ENCODE assay signal across 1 cellular context in the genomic region with DNA sequence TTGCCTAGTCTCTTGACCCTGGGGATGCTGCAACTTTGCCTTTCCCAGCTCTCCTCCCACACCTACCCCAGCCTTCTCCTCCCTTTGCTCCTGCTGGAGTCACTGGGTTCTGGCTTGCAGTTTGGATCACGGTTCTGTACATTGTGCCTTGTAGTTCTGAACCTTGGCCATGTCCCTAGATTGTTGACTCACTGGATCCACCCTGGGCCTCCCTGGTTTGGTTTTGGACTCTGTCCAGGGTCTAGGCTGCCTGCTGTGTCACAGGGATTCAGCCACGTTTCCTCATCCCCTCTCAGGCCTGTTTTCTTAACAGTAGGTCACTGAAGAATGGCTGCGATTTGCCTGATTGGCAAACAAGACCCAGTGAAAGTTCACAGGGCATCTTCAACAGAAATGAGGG.
A peak's percentile ranks its signal among the peaks of the same experiment; 100 is the strongest.
TF ChIP-seq lines count a peak whose summit lies in the region.

No MANE protein-coding gene starts in this region.

TF ChIP-seq in K562, 482 proteins besides CTCF, POLR2A, EP300 and RAD21 (continued from another document and continues in another):
- TF ChIP-seq ZNF609 (CRISPR knock-in tag; IDR thresholded peaks at IDR 0.05; ENCODE audit: borderline replicate concordance) (no peak), PYGO2 (tag; IDR thresholded peaks at IDR 0.05) (no peak), MBD1 (CRISPR knock-in tag; IDR thresholded peaks at IDR 0.05) (no peak), POLR2AphosphoS2 (IDR thresholded peaks at IDR 0.05; ENCODE audit: low read length) (no peak), ZNF766 (CRISPR knock-in tag; conservative IDR thresholded peaks at IDR 0.05) (peak; percentile 65; the same call in 1 of the 2 replicates), ZNF699 (CRISPR knock-in tag; IDR thresholded peaks at IDR 0.05; ENCODE audit: insufficient replicate concordance) (no peak), ZNF175 (CRISPR knock-in tag; IDR thresholded peaks at IDR 0.05; ENCODE audit: low read depth) (no peak), U2AF1 (optimal IDR thresholded peaks at IDR 0.05; ENCODE audit: low read depth, low read length) (no peak), ZNF347 (CRISPR knock-in tag; IDR thresholded peaks at IDR 0.05; ENCODE audit: low read depth) (no peak), FOXJ3 (CRISPR knock-in tag; IDR thresholded peaks at IDR 0.05) (no peak), TSHZ1 (CRISPR knock-in tag; IDR thresholded peaks at IDR 0.05) (no peak), ZFP36 (IDR thresholded peaks at IDR 0.05; ENCODE audit: low read depth, low read length, partially characterized antibody) (no peak), ZNF717 (CRISPR knock-in tag; IDR thresholded peaks at IDR 0.05) (no peak), ETV5 (CRISPR knock-in tag; IDR thresholded peaks at IDR 0.05; ENCODE audit: low read depth) (0 out of 2 replicates have a peak, but pooled peaks have one; percentile 37), ILK (tag; IDR thresholded peaks at IDR 0.05; ENCODE audit: borderline replicate concordance, low read depth) (no peak), ZNF696 (CRISPR knock-in tag; conservative IDR thresholded peaks at IDR 0.05) (no peak), NONO (IDR thresholded peaks at IDR 0.05; ENCODE audit: low read depth in 2 of 2, low read length in 1 of 2) (no peak), IFI16 (CRISPR knock-in tag; IDR thresholded peaks at IDR 0.05) (no peak), KLF6 (CRISPR knock-in tag; IDR thresholded peaks at IDR 0.05; ENCODE audit: borderline replicate concordance) (no peak), CREM (IDR thresholded peaks at IDR 0.05; ENCODE audit: low read depth) (no peak), FOS (IDR thresholded peaks at IDR 0.05; ENCODE audit: extremely low read depth, insufficient read length) (no peak), NR1H2 (CRISPR knock-in tag; IDR thresholded peaks at IDR 0.05) (0 out of 2 replicates have a peak, but pooled peaks have one; percentile 43), SUPT5H (IDR thresholded peaks at IDR 0.05) (no peak), RERE (CRISPR knock-in tag; IDR thresholded peaks at IDR 0.05; ENCODE audit: borderline replicate concordance) (no peak), NR2C2 (CRISPR knock-in tag; IDR thresholded peaks at IDR 0.05) (no peak), NR2C2 (tag; IDR thresholded peaks at IDR 0.05) (peak; percentile 57; the same call in 1 of the 2 replicates), ZNF12 (CRISPR knock-in tag; IDR thresholded peaks at IDR 0.05) (no peak), AFF4 (CRISPR knock-in tag; IDR thresholded peaks at IDR 0.05) (no peak), PRPF4 (IDR thresholded peaks at IDR 0.05; ENCODE audit: insufficient read depth, low read depth, low read length, poor library complexity, severe bottlenecking) (no peak), BMI1 (IDR thresholded peaks at IDR 0.05; ENCODE audit: low read length) (no peak)
- TF ChIP-seq, protein P1, sequence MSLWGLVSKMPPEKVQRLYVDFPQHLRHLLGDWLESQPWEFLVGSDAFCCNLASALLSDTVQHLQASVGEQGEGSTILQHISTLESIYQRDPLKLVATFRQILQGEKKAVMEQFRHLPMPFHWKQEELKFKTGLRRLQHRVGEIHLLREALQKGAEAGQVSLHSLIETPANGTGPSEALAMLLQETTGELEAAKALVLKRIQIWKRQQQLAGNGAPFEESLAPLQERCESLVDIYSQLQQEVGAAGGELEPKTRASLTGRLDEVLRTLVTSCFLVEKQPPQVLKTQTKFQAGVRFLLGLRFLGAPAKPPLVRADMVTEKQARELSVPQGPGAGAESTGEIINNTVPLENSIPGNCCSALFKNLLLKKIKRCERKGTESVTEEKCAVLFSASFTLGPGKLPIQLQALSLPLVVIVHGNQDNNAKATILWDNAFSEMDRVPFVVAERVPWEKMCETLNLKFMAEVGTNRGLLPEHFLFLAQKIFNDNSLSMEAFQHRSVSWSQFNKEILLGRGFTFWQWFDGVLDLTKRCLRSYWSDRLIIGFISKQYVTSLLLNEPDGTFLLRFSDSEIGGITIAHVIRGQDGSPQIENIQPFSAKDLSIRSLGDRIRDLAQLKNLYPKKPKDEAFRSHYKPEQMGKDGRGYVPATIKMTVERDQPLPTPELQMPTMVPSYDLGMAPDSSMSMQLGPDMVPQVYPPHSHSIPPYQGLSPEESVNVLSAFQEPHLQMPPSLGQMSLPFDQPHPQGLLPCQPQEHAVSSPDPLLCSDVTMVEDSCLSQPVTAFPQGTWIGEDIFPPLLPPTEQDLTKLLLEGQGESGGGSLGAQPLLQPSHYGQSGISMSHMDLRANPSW (CRISPR knock-in tag; IDR thresholded peaks at IDR 0.05) = no peak
- TF ChIP-seq, protein P2, sequence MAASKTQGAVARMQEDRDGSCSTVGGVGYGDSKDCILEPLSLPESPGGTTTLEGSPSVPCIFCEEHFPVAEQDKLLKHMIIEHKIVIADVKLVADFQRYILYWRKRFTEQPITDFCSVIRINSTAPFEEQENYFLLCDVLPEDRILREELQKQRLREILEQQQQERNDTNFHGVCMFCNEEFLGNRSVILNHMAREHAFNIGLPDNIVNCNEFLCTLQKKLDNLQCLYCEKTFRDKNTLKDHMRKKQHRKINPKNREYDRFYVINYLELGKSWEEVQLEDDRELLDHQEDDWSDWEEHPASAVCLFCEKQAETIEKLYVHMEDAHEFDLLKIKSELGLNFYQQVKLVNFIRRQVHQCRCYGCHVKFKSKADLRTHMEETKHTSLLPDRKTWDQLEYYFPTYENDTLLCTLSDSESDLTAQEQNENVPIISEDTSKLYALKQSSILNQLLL (CRISPR knock-in tag; IDR thresholded peaks at IDR 0.05; ENCODE audit: borderline replicate concordance) = no peak
